In the genomic region with DNA sequence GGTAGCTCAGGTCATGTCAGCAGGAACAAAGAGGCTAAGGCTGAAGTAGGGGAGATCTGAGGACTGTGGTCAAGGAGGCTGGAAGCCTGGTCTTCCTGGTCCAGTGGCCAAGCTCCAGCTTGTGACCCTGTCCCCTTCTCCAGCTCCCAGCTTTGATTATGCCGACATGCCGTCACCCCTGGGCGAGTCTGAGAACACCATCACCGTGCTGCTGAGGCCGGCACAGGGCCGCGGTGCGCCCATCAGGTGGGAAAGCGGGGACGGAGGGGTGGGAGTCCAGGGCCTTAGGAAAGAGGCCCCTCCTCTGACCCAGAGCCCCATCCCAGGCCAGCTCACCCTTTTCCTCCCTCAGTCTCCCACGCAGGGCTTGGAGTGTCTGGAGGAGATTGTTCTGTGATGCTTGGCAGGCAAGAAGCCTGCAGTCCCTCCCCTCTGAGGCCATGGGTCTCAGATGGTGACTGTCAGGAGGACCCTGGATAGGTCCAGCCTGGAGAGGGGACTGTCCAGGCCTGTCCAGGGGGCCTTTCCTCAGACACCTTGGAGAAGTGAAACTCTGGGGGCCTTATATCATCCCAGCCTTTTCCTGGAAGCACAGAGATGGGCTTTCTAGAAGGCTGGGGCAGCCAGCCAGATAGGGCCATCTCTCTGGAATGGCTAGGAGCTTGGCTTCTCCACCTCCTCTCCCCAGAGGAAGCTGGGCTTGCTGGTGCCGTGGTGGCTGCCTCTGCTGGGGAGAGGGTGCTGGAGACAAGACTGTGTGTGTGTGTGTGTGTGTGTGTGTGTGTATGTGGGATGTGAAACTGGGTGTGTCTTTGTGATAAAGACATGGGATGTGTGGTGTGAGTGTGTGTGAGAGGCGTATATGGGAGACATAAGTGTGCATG, we compare ENCODE assay signal across 27 cellular contexts. TPM values are rescaled to one million over a fixed set of nuclear protein-coding genes. Genes with fewer than 3 reads are reported as not detected.
DNase-seq lines count a peak whose midpoint lies in the region; ATAC-seq and TF ChIP-seq lines count a peak whose summit lies in the region.
"Had no signal": no experiment of that assay in that cellular context is flagged by ENCODE, and none has a peak within 500 bp of the region (broad histone marks: within the 10 kb centered on the region; RNA-seq: fewer than 3 reads in every experiment).

No MANE protein-coding gene starts in this region.

- H3K9me3 ChIP-seq in WERI-Rb-1 (ENCODE audit: severe bottlenecking) = no peaks in the 10 kb centered on the region
- H3K9me3 ChIP-seq: HAP-1, ovary, tibial artery had no signal

- H3K36me3 Mint-ChIP-seq in osteocyte (ENCODE audit: unreplicated experiment) = no peaks in the 10 kb centered on the region

- H3K9me3 Mint-ChIP-seq in osteocyte (ENCODE audit: unreplicated experiment) = no peaks in the 10 kb centered on the region
- H3K9me3 Mint-ChIP-seq: stimulated activated naive CD8-positive, alpha-beta T cell treated with anti-CD3 and anti-CD28 coated beads, Interleukin-15, Interleukin-2, amounts not matched to agents 100 ng/mL and 50 ng/mL, for 24 hours had no signal

- no peaks in the 10 kb centered on the region for H3K27me3 ChIP-seq in WERI-Rb-1 (ENCODE audit: insufficient read depth, low read depth, severe bottlenecking)
- H3K27me3 ChIP-seq: ovary, tibial artery had no signal

- peaks cover 5% of the 10 kb centered on the region for H3K4me1 Mint-ChIP-seq in osteocyte (ENCODE audit: unreplicated experiment)

- no peaks in the 10 kb centered on the region for H3K27me3 Mint-ChIP-seq in osteocyte (ENCODE audit: unreplicated experiment)

- DNase-seq in activated effector memory CD4-positive, alpha-beta T cell treated with anti-CD3 and anti-CD28 coated beads, Interleukin-2, amount 50 U/mL, for 16 hours = peak; percentile 54
- no peak for DNase-seq in activated effector memory CD4-positive, alpha-beta T cell treated with Interleukin-2 at 50 U/mL for 16 hours
- DNase-seq in WERI-Rb-1 = no peak
- DNase-seq in fibroblast of the aortic adventitia (ENCODE audit: low read depth) = peak; percentile 48
- no peak for DNase-seq in osteocyte (ENCODE audit: extremely low spot score, unreplicated experiment)
- no peak for DNase-seq in stimulated activated CD4-positive, alpha-beta T cell treated with anti-CD3 and anti-CD28 coated beads, Interleukin-12 subunit alpha, Interleukin-12 subunit beta, amount 100 ng/mL, for 4 hours
- DNase-seq: 8988T; activated CD4-positive, alpha-beta T cell treated with anti-CD3 and anti-CD28 coated beads for 36 hours; activated naive CD4-positive, alpha-beta T cell treated with anti-CD3 and anti-CD28 coated beads, Interleukin-2, amount 50 U/mL, for 16 hours; activated T-cell treated with anti-CD3 and anti-CD28 coated beads, Interleukin-2, amount 50 U/mL, for 48 hours; cerebellar nuclear complex; DMS53; effector CD4-positive, alpha-beta T cell; kidney glomerular epithelial cell; NCI-H1048; NCI-H1930; NCI-H345; NCI-H82; ovary; SHP77 treated with DMSO at 0.1 percent for 48 hours; stimulated activated CD4-positive, alpha-beta T cell treated with anti-CD3 and anti-CD28 coated beads, Interleukin-4, amount 100 ng/mL, for 4 hours; tibial artery had no signal

- H3K4me3 Mint-ChIP-seq in osteocyte (ENCODE audit: unreplicated experiment) = no peak overlapping the region
- H3K4me3 Mint-ChIP-seq: activated CD4-positive, alpha-beta T cell treated with anti-CD3 and anti-CD28 coated beads for 36 hours; memory B cell; stimulated activated naive CD8-positive, alpha-beta T cell treated with anti-CD3 and anti-CD28 coated beads, Interleukin-15, Interleukin-2, amounts not matched to agents 100 ng/mL and 50 ng/mL, for 24 hours had no signal

- ATAC-seq in HG02678 (IDR thresholded peaks at IDR 0.05; ENCODE audit: unreplicated experiment) (no peak), GM19023 (IDR thresholded peaks at IDR 0.05; ENCODE audit: unreplicated experiment) (no peak)
- ATAC-seq: activated CD4-positive, alpha-beta T cell treated with anti-CD3 and anti-CD28 coated beads for 36 hours had no signal

- H3K4me3 ChIP-seq in WERI-Rb-1 (ENCODE audit: low read depth, low read length) = no peak overlapping the region
- no peak overlapping the region for H3K4me3 ChIP-seq in fibroblast of the aortic adventitia (ENCODE audit: low read depth, low read length)
- H3K4me3 ChIP-seq: HAP-1, ovary, tibial artery had no signal

- H3K36me3 ChIP-seq in WERI-Rb-1 = peaks cover 24% of the 10 kb centered on the region
- H3K36me3 ChIP-seq: ovary had no signal

- 0 out of 2 replicates have a peak overlapping the region, but pooled peaks have one; percentile 17 for H3K27ac ChIP-seq in WERI-Rb-1
- H3K27ac ChIP-seq: ovary, tibial artery had no signal

- no peak overlapping the region for H3K27ac Mint-ChIP-seq in osteocyte (ENCODE audit: unreplicated experiment)
- H3K27ac Mint-ChIP-seq: activated CD4-positive, alpha-beta T cell treated with anti-CD3 and anti-CD28 coated beads for 36 hours; memory B cell; stimulated activated naive CD8-positive, alpha-beta T cell treated with anti-CD3 and anti-CD28 coated beads, Interleukin-15, Interleukin-2, amounts not matched to agents 100 ng/mL and 50 ng/mL, for 24 hours had no signal

- TF ChIP-seq CTCF in WERI-Rb-1 (IDR thresholded peaks at IDR 0.05; ENCODE audit: low read depth, low read length) (no peak), fibroblast of the aortic adventitia (IDR thresholded peaks at IDR 0.05; ENCODE audit: insufficient read depth, low read length) (no peak), osteocyte (IDR thresholded peaks at IDR 0.05) (no peak)

RNA-seq across cellular contexts. Expression of gene PTPRU, which starts 43.8 kb away (rescaled TPM):
- total RNA-seq in fibroblast of the aortic adventitia (ENCODE audit: low replicate concordance) (25.8 and 36.6 TPM in 2 replicates), osteocyte (3.5 and 4.8 TPM in 2 replicates)

RNA-seq across cellular contexts. Expression of gene MECR, which starts 49.4 kb away (rescaled TPM):
- total RNA-seq in fibroblast of the aortic adventitia (ENCODE audit: low replicate concordance) (17.7 and 23.1 TPM in 2 replicates), osteocyte (20.5 and 22.5 TPM in 2 replicates)

Comparison
In these comparisons a context has a peak if more than half of its experiments do, and no peak if none do; other contexts are left out.
1. DNase-seq: peak in activated effector memory CD4-positive, alpha-beta T cell treated with anti-CD3 and anti-CD28 coated beads, Interleukin-2, amount 50 U/mL, for 16 hours (single experiment) and fibroblast of the aortic adventitia (single experiment); none in activated effector memory CD4-positive, alpha-beta T cell treated with Interleukin-2 at 50 U/mL for 16 hours (single experiment), WERI-Rb-1 (single experiment), osteocyte (single experiment) and stimulated activated CD4-positive, alpha-beta T cell treated with anti-CD3 and anti-CD28 coated beads, Interleukin-12 subunit alpha, Interleukin-12 subunit beta, amount 100 ng/mL, for 4 hours (single experiment).